In the genomic region with DNA sequence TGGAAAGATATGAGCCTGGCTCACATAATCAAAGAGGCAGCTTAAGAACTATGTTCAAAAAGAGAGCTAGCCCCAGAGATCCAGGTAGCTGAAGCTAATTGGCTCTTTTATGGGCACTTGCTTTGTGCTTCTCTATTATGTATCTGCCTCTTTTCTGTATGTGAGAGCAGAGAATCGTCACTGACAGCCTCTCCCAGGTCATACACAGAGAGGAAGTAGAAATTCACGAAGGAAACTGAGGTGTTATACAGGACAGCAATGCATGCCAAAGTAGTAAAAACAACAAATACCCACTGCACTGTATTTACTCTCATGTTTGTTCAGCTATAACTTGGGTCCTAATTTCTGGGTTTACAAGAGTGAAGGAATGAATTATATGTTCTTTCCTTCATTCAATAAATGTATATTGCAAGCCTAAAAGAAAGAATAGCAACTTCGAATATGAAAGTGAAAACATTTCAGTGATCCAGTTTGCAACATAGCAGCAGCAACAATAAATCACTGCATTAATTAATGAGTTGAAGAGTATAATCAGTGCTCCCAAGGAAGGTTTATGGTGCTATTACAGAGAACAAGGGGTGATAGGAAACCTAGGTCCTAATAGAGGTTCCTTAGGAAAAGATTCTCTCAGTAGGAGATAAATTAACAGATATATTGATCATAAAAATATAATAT, we compare ENCODE assay signal across 9 cellular contexts. TPM values are rescaled to one million over a fixed set of nuclear protein-coding genes. Genes with fewer than 3 reads are reported as not detected.
DNase-seq lines count a peak whose midpoint lies in the region; ATAC-seq and TF ChIP-seq lines count a peak whose summit lies in the region.
"Had no signal": no experiment of that assay in that cellular context is flagged by ENCODE, and none has a peak within 500 bp of the region (broad histone marks: within the 10 kb centered on the region; RNA-seq: fewer than 3 reads in every experiment).

No MANE protein-coding gene starts in this region.

- no peak overlapping the region for H3K27ac Mint-ChIP-seq in activated T-helper 17 cell treated with anti-CD3 and anti-CD28 coated beads, Interleukin-2, amount 50 U/mL, for 72 hours
- H3K27ac Mint-ChIP-seq in Caco-2 (ENCODE audit: unreplicated experiment) = no peak overlapping the region

- H3K4me3 Mint-ChIP-seq in activated T-helper 17 cell treated with anti-CD3 and anti-CD28 coated beads, Interleukin-2, amount 50 U/mL, for 72 hours = peak overlapping the region; percentile 76
- no peak overlapping the region for H3K4me3 Mint-ChIP-seq in Caco-2 (ENCODE audit: unreplicated experiment)

- no peaks in the 10 kb centered on the region for H3K4me1 ChIP-seq in Caco-2

- H3K27me3 Mint-ChIP-seq in activated T-helper 17 cell treated with anti-CD3 and anti-CD28 coated beads, Interleukin-2, amount 50 U/mL, for 72 hours = no peaks in the 10 kb centered on the region
- H3K27me3 Mint-ChIP-seq in Caco-2 (ENCODE audit: insufficient read depth, unreplicated experiment) = no peaks in the 10 kb centered on the region

- H3K4me1 Mint-ChIP-seq in activated T-helper 17 cell treated with anti-CD3 and anti-CD28 coated beads, Interleukin-2, amount 50 U/mL, for 72 hours = peaks cover 5% of the 10 kb centered on the region
- no peaks in the 10 kb centered on the region for H3K4me1 Mint-ChIP-seq in Caco-2 (ENCODE audit: low read depth, unreplicated experiment)

- POLR2A ChIA-PET in Caco-2 (lab: Charles Lee) = no interaction called here

- H3K36me3 ChIP-seq in GM06990 (ENCODE audit: control insufficient read depth, insufficient read depth, low read length) (no peaks in the 10 kb centered on the region), Caco-2 (ENCODE audit: control insufficient read depth, insufficient read depth, low read length) (no peaks in the 10 kb centered on the region)

- ATAC-seq in GM19395 (IDR thresholded peaks at IDR 0.05; ENCODE audit: unreplicated experiment) = peak; percentile 87
- peak; percentile 78 for ATAC-seq in HG03103 (IDR thresholded peaks at IDR 0.05; ENCODE audit: low read depth, unreplicated experiment)
- ATAC-seq in activated T-helper 17 cell treated with anti-CD3 and anti-CD28 coated beads, Interleukin-2, amount 50 U/mL, for 72 hours (replicated peaks) = peak; percentile 67

- CTCF ChIA-PET in Caco-2 (lab: Charles Lee) = no interaction called here

- no TSS peak for BruUV-seq in Caco-2 (replicated peaks; lab: Mats Ljungman, UMichigan)

- DNase-seq in GM06990 (ENCODE audit: extremely low read depth, insufficient read length) = no peak
- DNase-seq in Caco-2 = no peak
- no peak for DNase-seq in SKM-1 (lab: John Stamatoyannopoulos, UW; ENCODE audit: unreplicated experiment)
- no peak for DNase-seq in NCI-H128 (lab: John Stamatoyannopoulos, UW; ENCODE audit: unreplicated experiment)
- DNase-seq in inferior parietal cortex (ENCODE audit: extremely low spot score) = no peak

- no peaks in the 10 kb centered on the region for H3K36me3 Mint-ChIP-seq in activated T-helper 17 cell treated with anti-CD3 and anti-CD28 coated beads, Interleukin-2, amount 50 U/mL, for 72 hours (ENCODE audit: low read depth)
- peaks cover 7% of the 10 kb centered on the region for H3K36me3 Mint-ChIP-seq in Caco-2 (ENCODE audit: insufficient read depth, unreplicated experiment)

- H3K9me3 ChIP-seq in Caco-2 = no peaks in the 10 kb centered on the region

- peak overlapping the region; percentile 41 for H3K4me3 ChIP-seq in GM06990 (replicated peaks; ENCODE audit: low read depth, low read length)
- H3K4me3 ChIP-seq in Caco-2 (ENCODE audit: low read depth, low read length) = no peak overlapping the region
- H3K4me3 ChIP-seq: SK-N-MC had no signal

- no peaks in the 10 kb centered on the region for H3K9me3 Mint-ChIP-seq in activated T-helper 17 cell treated with anti-CD3 and anti-CD28 coated beads, Interleukin-2, amount 50 U/mL, for 72 hours
- no peaks in the 10 kb centered on the region for H3K9me3 Mint-ChIP-seq in Caco-2 (ENCODE audit: unreplicated experiment)

- TF ChIP-seq CTCF in GM06990 (IDR thresholded peaks at IDR 0.05; ENCODE audit: insufficient read depth, low read length, poor library complexity, severe bottlenecking) (no peak), Caco-2 (IDR thresholded peaks at IDR 0.05; ENCODE audit: insufficient read depth in 1 of 2, low read depth in 1 of 2, low read length in 1 of 2, severe bottlenecking in 1 of 2, unreplicated experiment in 1 of 2) (no peak)

- no peaks in the 10 kb centered on the region for H3K27me3 ChIP-seq in GM06990 (replicated peaks; ENCODE audit: control insufficient read depth, insufficient read depth, low read length)
- no peaks in the 10 kb centered on the region for H3K27me3 ChIP-seq in Caco-2 (replicated peaks; ENCODE audit: control insufficient read depth, insufficient read depth, low read length)

- intact Hi-C loops in Caco-2 (cut with micrococcal nuclease; ENCODE audit: unreplicated experiment) = no loop called here

RNA-seq across cellular contexts. Expression of a gene that starts 47.1 kb away (rescaled TPM):
- 10 to 100 TPM; 16.3 to 21.9 TPM for total RNA-seq in activated T-helper 17 cell treated with anti-CD3 and anti-CD28 coated beads, Interleukin-2, amount 50 U/mL, for 72 hours
- 29.3 and 30.6 TPM in 2 replicates for total RNA-seq in Caco-2 (2022)
